Comparison of ENCODE assay signal across 9 cellular contexts in genomic region chr22:22450343-22450839, GRCh38. TPM values are rescaled to one million over a fixed set of nuclear protein-coding genes. Genes with fewer than 3 reads are reported as not detected.
DNase-seq lines count a peak whose midpoint lies in the region; ATAC-seq and TF ChIP-seq lines count a peak whose summit lies in the region.
"Had no signal": no experiment of that assay in that cellular context is flagged by ENCODE, and none has a peak within 500 bp of the region (broad histone marks: within the 10 kb centered on the region; RNA-seq: fewer than 3 reads in every experiment).

No MANE protein-coding gene starts in this region.

- CTCF ChIA-PET in CD4-positive, alpha-beta memory T cell (lab: Charles Lee; ENCODE audit: partially characterized antibody): interaction anchor here (1.0 to 1.1 kb wide), 2 partner anchors 20 to 28 kb away, joined by 3 to 4 read pairs; no protein-coding TSS in a partner anchor

- H4K20me1 ChIP-seq in osteoblast (ENCODE audit: insufficient read depth, low read length): no peaks in the 10 kb centered on the region

- H3K27ac ChIP-seq in HL-60 (replicated peaks) (no peak overlapping the region), osteoblast (ENCODE audit: low read depth, low read length) (no peak overlapping the region)
- no peak overlapping the region for H3K27ac ChIP-seq in CD4-positive, alpha-beta memory T cell (ENCODE audit: low read depth, low read length)
- H3K27ac ChIP-seq: cardiac muscle cell had no signal

- H3K4me3 ChIP-seq in GM12875 (ENCODE audit: low read depth, low read length): no peak overlapping the region
- H3K4me3 ChIP-seq in HL-60 (replicated peaks; ENCODE audit: insufficient read depth, low read length): no peak overlapping the region
- H3K4me3 ChIP-seq in CD4-positive, alpha-beta memory T cell (ENCODE audit: low read length in 2 of 2): no peak overlapping the region
- H3K4me3 ChIP-seq in osteoblast (ENCODE audit: insufficient read depth, low read length): no peak overlapping the region
- H3K4me3 ChIP-seq: cardiac muscle cell had no signal

- no peak overlapping the region for H3K4me2 ChIP-seq in osteoblast (ENCODE audit: insufficient read depth, low read length)

- no peaks in the 10 kb centered on the region for H3K36me3 ChIP-seq in CD4-positive, alpha-beta memory T cell (ENCODE audit: insufficient read depth, low read length)
- H3K36me3 ChIP-seq in osteoblast (ENCODE audit: insufficient read depth, low read length): no peaks in the 10 kb centered on the region
- H3K36me3 ChIP-seq: cardiac muscle cell had no signal

- no peaks in the 10 kb centered on the region for H3K4me1 ChIP-seq in CD4-positive, alpha-beta memory T cell (ENCODE audit: insufficient read depth, low read length)
- no peaks in the 10 kb centered on the region for H3K4me1 ChIP-seq in osteoblast (ENCODE audit: insufficient read depth, low read length)

- H3K27ac Mint-ChIP-seq in CD4-positive, alpha-beta memory T cell: no peak overlapping the region

- H3K4me3 Mint-ChIP-seq in CD4-positive, alpha-beta memory T cell: no peak overlapping the region

- intact Hi-C loops in left colon (cut with DNase I, micrococcal nuclease): no loop called here
- intact Hi-C loops in CD4-positive, alpha-beta memory T cell (cut with micrococcal nuclease): no loop called here

- POLR2A ChIA-PET in CD4-positive, alpha-beta memory T cell (lab: Charles Lee; ENCODE audit: partially characterized antibody): no interaction called here

- no peaks in the 10 kb centered on the region for H3K9me3 ChIP-seq in CD4-positive, alpha-beta memory T cell (ENCODE audit: control insufficient read depth in 1 of 2, low read length in 2 of 2)
- no peaks in the 10 kb centered on the region for H3K9me3 ChIP-seq in osteoblast (ENCODE audit: low read depth, low read length)

- no peaks in the 10 kb centered on the region for H3K79me2 ChIP-seq in osteoblast (ENCODE audit: insufficient read depth, low read length)

- H3K4me1 Mint-ChIP-seq in CD4-positive, alpha-beta memory T cell: peaks cover 0 to 1% (median 0%) of the 10 kb centered on the region in 4 donors

- H3K27me3 Mint-ChIP-seq in CD4-positive, alpha-beta memory T cell: peaks cover 29 to 50% of the 10 kb centered on the region in 2 donors

- peak; percentile 29 to 80 for DNase-seq in HL-60 (ENCODE audit: low read depth in 1 of 2, low spot score in 1 of 2)
- peak; percentile 33 to 45 for DNase-seq in left colon
- no peak for DNase-seq in UCSD-AML1 (lab: John Stamatoyannopoulos, UW; ENCODE audit: unreplicated experiment)
- DNase-seq in CD4-positive, alpha-beta memory T cell: no peak
- no peak for DNase-seq in osteoblast (ENCODE audit: insufficient read length, low spot score, missing footprints)
- DNase-seq in activated effector memory CD4-positive, alpha-beta T cell treated with Interleukin-2 at 50 U/mL for 16 hours: no peak

- ATAC-seq in GM21423 (IDR thresholded peaks at IDR 0.05; ENCODE audit: unreplicated experiment) (peak; percentile 90), left colon (peak; percentile 37)

- H3K9me3 Mint-ChIP-seq in CD4-positive, alpha-beta memory T cell: peaks cover 2 to 30% (median 24%) of the 10 kb centered on the region in 8 donors

- H2AFZ ChIP-seq in osteoblast (ENCODE audit: low read length): no peak overlapping the region

- peaks cover 0 to 9% of the 10 kb centered on the region in 2 donors for H3K36me3 Mint-ChIP-seq in CD4-positive, alpha-beta memory T cell

- H3K27me3 ChIP-seq in HL-60 (ENCODE audit: insufficient read depth, poor library complexity, severe bottlenecking) (peaks cover 2% of the 10 kb centered on the region), osteoblast (ENCODE audit: insufficient read depth, low read length) (peaks cover 19% of the 10 kb centered on the region)
- no peaks in the 10 kb centered on the region for H3K27me3 ChIP-seq in CD4-positive, alpha-beta memory T cell (ENCODE audit: insufficient read depth, low read length)
- H3K27me3 ChIP-seq: cardiac muscle cell had no signal

- TF ChIP-seq CTCF in GM12875 (IDR thresholded peaks at IDR 0.05; ENCODE audit: borderline replicate concordance, insufficient read depth, low read depth, low read length) (peak; percentile 13; the same call in 1 of the 2 replicates), HL-60 (IDR thresholded peaks at IDR 0.05; ENCODE audit: insufficient read depth, low read length) (no peak), osteoblast (IDR thresholded peaks at IDR 0.05; ENCODE audit: extremely low read depth, low read depth, low read length) (no peak)

RNA-seq across cellular contexts. Expression of gene ZNF280B, which starts 58.2 kb away (rescaled TPM):
- total RNA-seq in left colon (1 to 10 TPM in 1 of 2 donors, under 1 TPM in 1; 0.92 to 1.4 TPM), osteoblast (1.1 and 1.5 TPM in 2 replicates)
- 1 to 10 TPM; 2.2 to 2.7 TPM for total RNA-seq in CD4-positive, alpha-beta memory T cell
- polyA plus RNA-seq in CD4-positive, alpha-beta memory T cell: 1 to 10 TPM; 1.1 to 2.0 TPM

Comparison
In these comparisons a context has a peak if more than half of its experiments do, and no peak if none do; other contexts are left out.
1. DNase-seq: peak in HL-60 (2 of 2) and left colon (2 of 2); none in UCSD-AML1 (single experiment), CD4-positive, alpha-beta memory T cell (0 of 5), osteoblast (single experiment) and activated effector memory CD4-positive, alpha-beta T cell treated with Interleukin-2 at 50 U/mL for 16 hours (single experiment).